ENCODE assay signal across 34 cellular contexts in genomic region chr3:25128735-25129134, GRCh38.
DNase-seq lines count a peak whose midpoint lies in the region; ATAC-seq, FAIRE-seq and TF ChIP-seq lines count a peak whose summit lies in the region.
"Had no signal": no experiment of that assay in that cellular context is flagged by ENCODE, and none has a peak within 500 bp of the region (broad histone marks: within the 10 kb centered on the region; RNA-seq: fewer than 3 reads in every experiment).

No MANE protein-coding gene starts in this region.

- peaks cover 3% of the 10 kb centered on the region for H3K27me3 Mint-ChIP-seq in endodermal cell (ENCODE audit: insufficient read depth)
- H3K27me3 Mint-ChIP-seq: B cell; CD4-positive, alpha-beta memory T cell; CD4-positive, alpha-beta T cell; CD4-positive, CD25-positive, alpha-beta regulatory T cell; CD8-positive, alpha-beta memory T cell had no signal

- H3K27ac ChIP-seq in SK-N-SH (ENCODE audit: low read depth in 2 of 2, low read length in 1 of 2) (no peak overlapping the region), HEK293 (ENCODE audit: extremely low read depth, low read depth, low read length) (no peak overlapping the region), endodermal cell (ENCODE audit: low read depth, low read length) (no peak overlapping the region), pancreas (no peak overlapping the region)
- H3K27ac ChIP-seq: 22Rv1; A549; BLaER1; BLaER1 treated with 17β-estradiol and CSF1 and Interleukin-3, amounts not matched to agents 10 nM and 100 nM; C4-2B had no signal

- 14% methylated on average over 2 of the region's 2 CpGs for WGBS in SK-N-SH (ENCODE audit: low lambda C conversion rate)
- 76 to 100% methylated on average over 1 to 2 of the region's 2 CpGs for WGBS in endodermal cell (ENCODE audit: insufficient coverage in 1 of 2, insufficient read length in 1 of 2), 2 experiments
- 58 to 69% methylated on average over 2 of the region's 2 CpGs for WGBS in pancreas, 2 donors

- H3K9me3 ChIP-seq in SK-N-SH (peaks cover 14% of the 10 kb centered on the region; the same call in 1 of the 2 replicates), HEK293 (ENCODE audit: control insufficient read depth, insufficient read depth, low read depth, low read length) (no peaks in the 10 kb centered on the region; the same call in 1 of the 2 replicates), endodermal cell (ENCODE audit: control insufficient read depth, low read length) (peaks cover 45% of the 10 kb centered on the region), pancreas (no peaks in the 10 kb centered on the region)
- H3K9me3 ChIP-seq: BE2C had no signal

- no peak overlapping the region for H3K27ac Mint-ChIP-seq in endodermal cell
- H3K27ac Mint-ChIP-seq: B cell; CD14-positive monocyte; CD4-positive, alpha-beta memory T cell; CD4-positive, alpha-beta T cell; CD4-positive, CD25-positive, alpha-beta regulatory T cell; CD8-positive, alpha-beta memory T cell; CD8-positive, alpha-beta T cell had no signal

- H3K4me3 ChIP-seq in SK-N-SH (ENCODE audit: low read depth in 2 of 2, low read length in 1 of 2) (no peak overlapping the region), HEK293 (ENCODE audit: low read depth, low read length) (no peak overlapping the region), endodermal cell (ENCODE audit: low read length) (peak overlapping the region; percentile 68), pancreas (no peak overlapping the region)
- H3K4me3 ChIP-seq: A549; BLaER1; BLaER1 treated with 17β-estradiol and CSF1 and Interleukin-3, amounts not matched to agents 10 nM and 100 nM had no signal

- ATAC-seq in SK-N-SH treated with all-trans-retinoic acid at 6 μM for 48 hours, result no peak
- ATAC-seq in pancreas, result no peak
- ATAC-seq: A549; CD8-positive, alpha-beta T cell had no signal

- POLR2A ChIA-PET in SK-N-SH (lab: Yijun Ruan, JAX), result no interaction called here
- POLR2A ChIA-PET in HEK293 (lab: Yijun Ruan, JAX), result no interaction called here

- no peak for TF ChIP-seq RAD21 in SK-N-SH (IDR thresholded peaks at IDR 0.05; ENCODE audit: low read length)

- intact Hi-C loops in pancreas (cut with DNase I), result no loop called here

- no peaks in the 10 kb centered on the region for H3K9me2 ChIP-seq in SK-N-SH

- H3K36me3 Mint-ChIP-seq in endodermal cell (ENCODE audit: low read depth), result peaks cover 4% of the 10 kb centered on the region
- H3K36me3 Mint-ChIP-seq: CD14-positive monocyte; CD4-positive, CD25-positive, alpha-beta regulatory T cell; CD8-positive, alpha-beta memory T cell; CD8-positive, alpha-beta T cell had no signal

- H3K4me2 ChIP-seq in SK-N-SH, result no peak overlapping the region
- H3K4me2 ChIP-seq: A549; BLaER1; BLaER1 treated with 17β-estradiol and CSF1 and Interleukin-3, amounts not matched to agents 10 nM and 100 nM had no signal

- FAIRE-seq in pancreas (lab: Jason Lieb, UNC), result no peak
- FAIRE-seq: A549, D721Med had no signal

- no peak overlapping the region for H3K4me3 Mint-ChIP-seq in endodermal cell
- H3K4me3 Mint-ChIP-seq: B cell; CD14-positive monocyte; CD4-positive, alpha-beta T cell; CD4-positive, CD25-positive, alpha-beta regulatory T cell; CD8-positive, alpha-beta memory T cell; CD8-positive, alpha-beta T cell had no signal

- peaks cover 24% of the 10 kb centered on the region for H3K9me3 Mint-ChIP-seq in endodermal cell

- TF ChIP-seq CTCF in SK-N-SH (IDR thresholded peaks at IDR 0.05) (no peak), HEK293 (tag by site-specific recombination; IDR thresholded peaks at IDR 0.05) (no peak), endodermal cell (conservative IDR thresholded peaks at IDR 0.05) (no peak), pancreas (IDR thresholded peaks at IDR 0.05) (no peak)

- H3K4me1 Mint-ChIP-seq in endodermal cell, result no peaks in the 10 kb centered on the region
- H3K4me1 Mint-ChIP-seq: B cell; CD14-positive monocyte; CD4-positive, alpha-beta memory T cell; CD4-positive, CD25-positive, alpha-beta regulatory T cell; CD8-positive, alpha-beta memory T cell had no signal

- no peaks in the 10 kb centered on the region for H4K20me1 ChIP-seq in SK-N-SH (ENCODE audit: insufficient read depth)
- H4K20me1 ChIP-seq: BLaER1; BLaER1 treated with 17β-estradiol and CSF1 and Interleukin-3, amounts not matched to agents 10 nM and 100 nM had no signal

- H2AFZ ChIP-seq in SK-N-SH (ENCODE audit: low read depth), result no peak overlapping the region

- H3K27me3 ChIP-seq in SK-N-SH (ENCODE audit: insufficient read depth), result no peaks in the 10 kb centered on the region
- H3K27me3 ChIP-seq in endodermal cell (ENCODE audit: control insufficient read depth, insufficient read depth, low read length, poor library complexity, severe bottlenecking), result no peaks in the 10 kb centered on the region
- no peaks in the 10 kb centered on the region for H3K27me3 ChIP-seq in pancreas
- H3K27me3 ChIP-seq: BE2C; BLaER1; BLaER1 treated with 17β-estradiol and CSF1 and Interleukin-3, amounts not matched to agents 10 nM and 100 nM had no signal

- H3K79me2 ChIP-seq in SK-N-SH (ENCODE audit: insufficient read depth), result no peaks in the 10 kb centered on the region

- H3K36me3 ChIP-seq in SK-N-SH (replicated peaks in 1 of 2; ENCODE audit: control insufficient read depth in 1 of 2, insufficient read depth in 2 of 2, low read length in 1 of 2), result no peaks in the 10 kb centered on the region
- no peaks in the 10 kb centered on the region for H3K36me3 ChIP-seq in HEK293 (ENCODE audit: control insufficient read depth in 2 of 2, insufficient read depth in 1 of 2, low read length in 2 of 2)
- no peaks in the 10 kb centered on the region for H3K36me3 ChIP-seq in endodermal cell (ENCODE audit: control insufficient read depth, insufficient read depth, low read length)
- no peaks in the 10 kb centered on the region for H3K36me3 ChIP-seq in pancreas
- H3K36me3 ChIP-seq: BE2C, BLaER1 had no signal

- no peak for DNase-seq in SK-N-SH
- DNase-seq in endodermal cell, result no peak
- DNase-seq in pancreas, result no peak
- no peak for DNase-seq in glomerular visceral epithelial cell (ENCODE audit: extremely low spot score)
- DNase-seq: 8988T; ACHN; AML-193; BE2C; C1 segment of cervical spinal cord; Caco-2; Calu3; CD4-positive, alpha-beta memory T cell; CD4-positive, alpha-beta T cell; CD4-positive, CD25-positive, alpha-beta regulatory T cell; CD8-positive, alpha-beta memory T cell; CD8-positive, alpha-beta T cell; COR-L47; DMS 273 treated with DMSO at 0.1 percent for 48 hours; DMS153; DMS53; DMS79; DMS79 treated with DMSO at 0.1 percent for 48 hours; DND-41; EL had no signal

- no peaks in the 10 kb centered on the region for H3F3A ChIP-seq in SK-N-SH (replicated peaks; ENCODE audit: insufficient read depth)

- no peak for TF ChIP-seq EP300 in SK-N-SH (IDR thresholded peaks at IDR 0.05; ENCODE audit: borderline replicate concordance in 1 of 2, low read depth in 1 of 2, low read length in 1 of 2)

- CTCF ChIA-PET in SK-N-SH (lab: Yijun Ruan, JAX), result no interaction called here
- CTCF ChIA-PET in HEK293 (lab: Yijun Ruan, JAX), result no interaction called here

- H3K9ac ChIP-seq in SK-N-SH, result no peak overlapping the region
- H3K9ac ChIP-seq in endodermal cell (ENCODE audit: extremely low read depth, low read length, poor library complexity, severe bottlenecking), result no peak overlapping the region
- H3K9ac ChIP-seq: BLaER1; BLaER1 treated with 17β-estradiol and CSF1 and Interleukin-3, amounts not matched to agents 10 nM and 100 nM had no signal

- H3K4me1 ChIP-seq in SK-N-SH (ENCODE audit: control insufficient read depth in 1 of 2, insufficient read depth in 2 of 2, low read depth in 1 of 2, low read length in 1 of 2), result no peaks in the 10 kb centered on the region
- H3K4me1 ChIP-seq in HEK293 (ENCODE audit: control insufficient read depth, insufficient read depth, low read length), result no peaks in the 10 kb centered on the region
- no peaks in the 10 kb centered on the region for H3K4me1 ChIP-seq in endodermal cell (ENCODE audit: control insufficient read depth, insufficient read depth, low read length)
- H3K4me1 ChIP-seq in pancreas, result no peaks in the 10 kb centered on the region
- H3K4me1 ChIP-seq: A549; BE2C; BLaER1; BLaER1 treated with 17β-estradiol and CSF1 and Interleukin-3, amounts not matched to agents 10 nM and 100 nM; Caco-2 had no signal

TF ChIP-seq in SK-N-SH treated with all-trans-retinoic acid at 6 μM for 48 hours, 23 proteins besides CTCF, POLR2A, EP300 and RAD21:
- TF ChIP-seq ZFP30 (CRISPR knock-in tag; IDR thresholded peaks at IDR 0.05) (peak; percentile 99), ESRRG (CRISPR knock-in tag; IDR thresholded peaks at IDR 0.05) (no peak)

TF ChIP-seq in SK-N-SH, 30 proteins besides CTCF, POLR2A, EP300 and RAD21:
- TF ChIP-seq MAX (IDR thresholded peaks at IDR 0.05; ENCODE audit: low read depth), result no peak
- no peak for TF ChIP-seq POLR2AphosphoS5 (IDR thresholded peaks at IDR 0.05; ENCODE audit: low read depth, low read length)
- TF ChIP-seq RCOR1 (IDR thresholded peaks at IDR 0.05; ENCODE audit: low read length), result no peak

TF ChIP-seq in HEK293, 187 proteins besides CTCF, POLR2A, EP300 and RAD21 (continues in another document):
- TF ChIP-seq ZNF266 (tag by site-specific recombination; IDR thresholded peaks at IDR 0.05; ENCODE audit: low read depth) (no peak), SETDB1 (IDR thresholded peaks at IDR 0.05; ENCODE audit: insufficient read length, low read length) (peak; percentile 85), ZNF510 (tag by site-specific recombination; IDR thresholded peaks at IDR 0.05; ENCODE audit: insufficient replicate concordance) (peak; percentile 92), ZFP3 (tag by site-specific recombination; IDR thresholded peaks at IDR 0.05; ENCODE audit: low read depth) (no peak), ZNF155 (tag by site-specific recombination; IDR thresholded peaks at IDR 0.05) (no peak), KLF1 (tag by site-specific recombination; IDR thresholded peaks at IDR 0.05) (no peak), ZNF610 (tag by site-specific recombination; IDR thresholded peaks at IDR 0.05; ENCODE audit: borderline replicate concordance) (0 out of 2 replicates have a peak, but pooled peaks have one; percentile 23), ZNF16 (tag by site-specific recombination; IDR thresholded peaks at IDR 0.05; ENCODE audit: low read depth) (no peak), ZNF157 (tag by site-specific recombination; IDR thresholded peaks at IDR 0.05) (no peak)
